ENCODE assay signal across 8 cellular contexts in genomic region chr16:58392215-58393137, GRCh38. TPM values are rescaled to one million over a fixed set of nuclear protein-coding genes. Genes with fewer than 3 reads are reported as not detected.
DNase-seq lines count a peak whose midpoint lies in the region; ATAC-seq and TF ChIP-seq lines count a peak whose summit lies in the region.

GINS3 (plus strand) TSS chr16:58392471; CDS start chr16:58392602, 131 bp downstream.

- peaks cover 0 to 9% (median 5%) of the 10 kb centered on the region in 3 donors for H3K4me1 Mint-ChIP-seq in IgD-negative memory B cell

- peak; percentile 85 for TF ChIP-seq POLR2A in erythroblast (IDR thresholded peaks at IDR 0.05; ENCODE audit: low read length)

- H3F3A ChIP-seq in PC-3 (ENCODE audit: low read length, unreplicated experiment) = no peaks in the 10 kb centered on the region

- H3K36me3 Mint-ChIP-seq in IgD-negative memory B cell = no peaks in the 10 kb centered on the region

- BruUV-seq in PC-3 (replicated peaks; lab: Mats Ljungman, UMichigan) = TSS peak; percentile 85

- H3K4me3 Mint-ChIP-seq in IgD-negative memory B cell = peak within 1 kb of the TSS; percentile 99 to 100 (median 100)

- no peaks in the 10 kb centered on the region for H3K27me3 Mint-ChIP-seq in IgD-negative memory B cell

- H4K20me1 ChIP-seq in PC-3 (ENCODE audit: low read length) = no peaks in the 10 kb centered on the region

- CTCF ChIA-PET in PC-3 (lab: Charles Lee) = no interaction called here

- H3K4me2 ChIP-seq in PC-3 (ENCODE audit: low read length) = peak within 1 kb of the TSS; percentile 88

- no peak for TF ChIP-seq CTCF in PC-3 (conservative IDR thresholded peaks at IDR 0.05; ENCODE audit: low read depth, low read length)

- peaks cover 0 to 2% (median 0%) of the 10 kb centered on the region in 3 donors for H3K9me3 Mint-ChIP-seq in IgD-negative memory B cell

- peak within 1 kb of the TSS; percentile 92 for H3K4me3 ChIP-seq in PC-3 (ENCODE audit: low read length)
- peak within 1 kb of the TSS; percentile 94 to 96 for H3K4me3 ChIP-seq in muscle layer of colon (ENCODE audit: low read depth in 1 of 2, low read length in 2 of 2)

- peak within 1 kb of the TSS; percentile 97 for H3K9ac ChIP-seq in PC-3 (ENCODE audit: low read length)
- H3K9ac ChIP-seq in muscle layer of colon (ENCODE audit: low read length) = peak within 1 kb of the TSS; percentile 82

- H3K9me3 ChIP-seq in PC-3 (ENCODE audit: low read length) (no peaks in the 10 kb centered on the region), muscle layer of colon (ENCODE audit: low read length) (no peaks in the 10 kb centered on the region)

- peak within 1 kb of the TSS; percentile 90 to 97 (median 91) for H3K27ac Mint-ChIP-seq in IgD-negative memory B cell

- H3K9me2 ChIP-seq in PC-3 (replicated peaks; ENCODE audit: low read length) = no peaks in the 10 kb centered on the region; the same call in 1 of the 2 replicates

- intact Hi-C loops in PC-3 (cut with micrococcal nuclease) = no loop called here

- H2AFZ ChIP-seq in PC-3 (ENCODE audit: low read length) = peak within 1 kb of the TSS; percentile 99

- peaks cover 27% of the 10 kb centered on the region for H3K79me2 ChIP-seq in PC-3 (ENCODE audit: low read length)

- ATAC-seq in GM21529 (IDR thresholded peaks at IDR 0.05; ENCODE audit: unreplicated experiment) (peak; percentile 97), PC-3 (peak; percentile 85)

- POLR2A ChIA-PET in PC-3 (lab: Charles Lee; ENCODE audit: unreplicated experiment) = no interaction called here

- H3K36me3 ChIP-seq in PC-3 (ENCODE audit: low read depth, low read length) (no peaks in the 10 kb centered on the region), muscle layer of colon (ENCODE audit: insufficient read depth, low read length) (no peaks in the 10 kb centered on the region)

- H3K27me3 ChIP-seq in PC-3 (ENCODE audit: low read length) (no peaks in the 10 kb centered on the region), muscle layer of colon (ENCODE audit: control insufficient read depth in 1 of 2, insufficient read depth in 2 of 2, low read length in 2 of 2) (no peaks in the 10 kb centered on the region)

- H3K27ac ChIP-seq in PC-3 (ENCODE audit: low read length) (peak within 1 kb of the TSS; percentile 76), muscle layer of colon (ENCODE audit: low read depth, low read length) (peak within 1 kb of the TSS; percentile 52)

- H3K4me1 ChIP-seq in PC-3 (ENCODE audit: insufficient read depth, low read length) (peaks cover 15% of the 10 kb centered on the region), muscle layer of colon (ENCODE audit: insufficient read depth, low read length) (peaks cover 10% of the 10 kb centered on the region)

- peak; percentile 71 for DNase-seq in DMS 273 treated with DMSO at 0.1 percent for 48 hours (lab: John Stamatoyannopoulos, UW)
- peak; percentile 77 for DNase-seq in PC-3
- DNase-seq in activated T-cell treated with anti-CD3 and anti-CD28 coated beads for 48 hours (ENCODE audit: low read depth) = peak; percentile 82
- peak; percentile 93 to 95 for DNase-seq in erythroblast (lab: John Stamatoyannopoulos, UW)
- peak; percentile 56 to 71 for DNase-seq in stimulated activated CD8-positive, alpha-beta memory T cell treated with anti-CD3 and anti-CD28 coated beads, Interleukin-7, amount 100 ng/mL, for 1 hour (ENCODE audit: low read depth in 2 of 2)

RNA-seq across cellular contexts. Expression of gene GINS3, which starts in this region (rescaled TPM):
- polyA plus RNA-seq in IgD-negative memory B cell = 1.5 TPM
- total RNA-seq in PC-3 (2014; rRNA removed) = 17.5 and 19.6 TPM in 2 replicates

Comparison
In these comparisons a context has a peak if more than half of its experiments do, and no peak if none do; other contexts are left out.
1. Peak in every context shown above with its lines: DNase-seq, ATAC-seq, H3K4me3 ChIP-seq and H3K27ac ChIP-seq.